1 cellular context compared by ENCODE assay signal in the genomic region with DNA sequence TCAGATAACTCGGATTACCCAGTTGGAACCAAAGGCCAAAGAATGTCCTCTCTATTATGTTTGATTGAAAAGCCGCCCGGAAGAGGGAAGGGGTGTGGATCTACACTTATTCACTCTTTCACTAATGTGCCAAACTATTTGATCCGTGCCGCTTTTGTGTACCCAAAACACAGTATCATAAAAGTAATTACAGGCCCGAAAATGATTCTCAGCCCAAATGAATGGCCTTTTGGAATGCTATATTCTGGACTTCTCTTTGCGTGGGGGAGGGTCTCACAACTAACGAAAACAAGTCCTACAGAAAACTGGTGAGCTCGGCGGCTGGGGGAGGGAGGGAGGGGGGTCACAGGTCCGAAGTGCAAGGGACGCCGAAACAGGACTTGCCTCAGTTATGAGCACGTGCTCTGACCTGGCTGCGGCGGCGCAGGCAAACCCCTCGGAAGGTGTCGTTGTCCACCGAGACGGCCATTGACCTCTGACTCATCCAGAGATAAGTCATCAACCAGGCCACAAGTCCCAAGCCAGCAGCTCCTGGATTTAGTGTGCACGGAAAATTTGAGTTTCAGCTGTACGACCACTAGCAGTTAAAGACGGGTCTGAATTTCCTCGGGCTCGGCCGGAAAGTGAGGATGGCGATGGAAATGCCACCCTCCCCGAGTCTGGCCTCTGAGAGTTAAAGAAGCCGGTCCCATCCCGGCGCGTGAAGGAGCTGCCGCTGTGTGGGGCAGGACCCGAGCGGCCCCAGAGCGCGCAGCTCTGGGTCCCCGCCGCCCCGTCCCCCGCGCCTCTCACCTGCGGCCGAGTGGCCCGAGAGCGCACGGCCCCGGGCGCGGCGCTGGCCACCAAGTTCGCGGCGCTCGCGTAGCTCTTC.
A peak's percentile ranks its signal among the peaks of the same experiment; 100 is the strongest.
TF ChIP-seq lines count a peak whose summit lies in the region.

No MANE protein-coding gene starts in this region.

TF ChIP-seq in HepG2, 621 proteins besides CTCF, POLR2A, EP300 and RAD21 (continued from another document and continues in another):
- TF ChIP-seq ZBTB33 (CRISPR knock-in tag; IDR thresholded peaks at IDR 0.05) (peak; percentile 60), KDM3A (CRISPR knock-in tag; IDR thresholded peaks at IDR 0.05; ENCODE audit: low read depth) (peak; percentile 80; the same call in 1 of the 2 replicates), GABPA (IDR thresholded peaks at IDR 0.05; ENCODE audit: low read depth, low read length) (no peak), GABPA (CRISPR knock-in tag; IDR thresholded peaks at IDR 0.05; ENCODE audit: low read depth) (peak; percentile 11), ZC3H13 (CRISPR knock-in tag; IDR thresholded peaks at IDR 0.05) (no peak), ZHX1 (CRISPR knock-in tag; IDR thresholded peaks at IDR 0.05; ENCODE audit: low read depth) (peak; percentile 66), CEBPB (IDR thresholded peaks at IDR 0.05; ENCODE audit: borderline replicate concordance, low read depth, low read length) (peak; percentile 15; the same call in 1 of the 2 replicates), CENPBD1 (CRISPR knock-in tag; IDR thresholded peaks at IDR 0.05; ENCODE audit: borderline replicate concordance, low read depth) (0 out of 2 replicates have a peak, but pooled peaks have one; percentile 39), LCORL (IDR thresholded peaks at IDR 0.05) (no peak), LCORL (CRISPR knock-in tag; IDR thresholded peaks at IDR 0.05) (peak; percentile 81), ZBTB7A (CRISPR knock-in tag; IDR thresholded peaks at IDR 0.05) (0 out of 2 replicates have a peak, but pooled peaks have one; percentile 10), ZNF605 (CRISPR knock-in tag; IDR thresholded peaks at IDR 0.05) (no peak), NFKBIZ (CRISPR knock-in tag; IDR thresholded peaks at IDR 0.05) (peak; percentile 78), SCMH1 (CRISPR knock-in tag; IDR thresholded peaks at IDR 0.05; ENCODE audit: borderline replicate concordance) (no peak), GMEB1 (CRISPR knock-in tag; IDR thresholded peaks at IDR 0.05; ENCODE audit: borderline replicate concordance) (no peak; the same call in 1 of the 2 replicates), GTF2F1 (IDR thresholded peaks at IDR 0.05; ENCODE audit: low read length) (0 out of 2 replicates have a peak, but pooled peaks have one; percentile 18), ESRRA (CRISPR knock-in tag; IDR thresholded peaks at IDR 0.05; ENCODE audit: low read depth) (peak; percentile 72), SOX13 (IDR thresholded peaks at IDR 0.05) (peak; percentile 57; the same call in 1 of the 2 replicates), SOX13 (CRISPR knock-in tag; conservative IDR thresholded peaks at IDR 0.05 in 1 of 2, IDR thresholded peaks at IDR 0.05 in 1 of 2) (peak in 1 of 2 experiments; percentile 77; a peak in 2 of 4 replicates), ZNF460 (CRISPR knock-in tag; IDR thresholded peaks at IDR 0.05; ENCODE audit: borderline replicate concordance) (no peak), FOXJ3 (CRISPR knock-in tag; IDR thresholded peaks at IDR 0.05; ENCODE audit: borderline replicate concordance) (peak; percentile 68; the same call in 1 of the 2 replicates), ZNF768 (CRISPR knock-in tag; IDR thresholded peaks at IDR 0.05) (no peak), ZGPAT (CRISPR knock-in tag; IDR thresholded peaks at IDR 0.05) (peak; percentile 66), ZFY (CRISPR knock-in tag; IDR thresholded peaks at IDR 0.05) (peak; percentile 67), ZSCAN21 (CRISPR knock-in tag; IDR thresholded peaks at IDR 0.05; ENCODE audit: borderline replicate concordance) (peak; percentile 83; the same call in 1 of the 2 replicates), POGK (CRISPR knock-in tag; conservative IDR thresholded peaks at IDR 0.05) (peak; percentile 81), POLR2G (IDR thresholded peaks at IDR 0.05; ENCODE audit: low read depth, low read length) (peak; percentile 66), HNRNPK (IDR thresholded peaks at IDR 0.05; ENCODE audit: low read depth, low read length, poor library complexity, severe bottlenecking) (no peak), HIVEP1 (CRISPR knock-in tag; IDR thresholded peaks at IDR 0.05) (peak; percentile 47; the same call in 1 of the 2 replicates)
- TF ChIP-seq, protein P1, sequence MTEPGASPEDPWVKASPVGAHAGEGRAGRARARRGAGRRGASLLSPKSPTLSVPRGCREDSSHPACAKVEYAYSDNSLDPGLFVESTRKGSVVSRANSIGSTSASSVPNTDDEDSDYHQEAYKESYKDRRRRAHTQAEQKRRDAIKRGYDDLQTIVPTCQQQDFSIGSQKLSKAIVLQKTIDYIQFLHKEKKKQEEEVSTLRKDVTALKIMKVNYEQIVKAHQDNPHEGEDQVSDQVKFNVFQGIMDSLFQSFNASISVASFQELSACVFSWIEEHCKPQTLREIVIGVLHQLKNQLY (CRISPR knock-in tag; IDR thresholded peaks at IDR 0.05), result peak; percentile 83
- TF ChIP-seq, protein P2, sequence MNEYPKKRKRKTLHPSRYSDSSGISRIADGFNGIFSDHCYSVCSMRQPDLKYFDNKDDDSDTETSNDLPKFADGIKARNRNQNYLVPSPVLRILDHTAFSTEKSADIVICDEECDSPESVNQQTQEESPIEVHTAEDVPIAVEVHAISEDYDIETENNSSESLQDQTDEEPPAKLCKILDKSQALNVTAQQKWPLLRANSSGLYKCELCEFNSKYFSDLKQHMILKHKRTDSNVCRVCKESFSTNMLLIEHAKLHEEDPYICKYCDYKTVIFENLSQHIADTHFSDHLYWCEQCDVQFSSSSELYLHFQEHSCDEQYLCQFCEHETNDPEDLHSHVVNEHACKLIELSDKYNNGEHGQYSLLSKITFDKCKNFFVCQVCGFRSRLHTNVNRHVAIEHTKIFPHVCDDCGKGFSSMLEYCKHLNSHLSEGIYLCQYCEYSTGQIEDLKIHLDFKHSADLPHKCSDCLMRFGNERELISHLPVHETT (CRISPR knock-in tag; conservative IDR thresholded peaks at IDR 0.05), result peak; percentile 53; the same call in 1 of the 2 replicates
- TF ChIP-seq, protein P3, sequence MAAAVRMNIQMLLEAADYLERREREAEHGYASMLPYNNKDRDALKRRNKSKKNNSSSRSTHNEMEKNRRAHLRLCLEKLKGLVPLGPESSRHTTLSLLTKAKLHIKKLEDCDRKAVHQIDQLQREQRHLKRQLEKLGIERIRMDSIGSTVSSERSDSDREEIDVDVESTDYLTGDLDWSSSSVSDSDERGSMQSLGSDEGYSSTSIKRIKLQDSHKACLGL (CRISPR knock-in tag; IDR thresholded peaks at IDR 0.05), result no peak
- TF ChIP-seq, protein P4, sequence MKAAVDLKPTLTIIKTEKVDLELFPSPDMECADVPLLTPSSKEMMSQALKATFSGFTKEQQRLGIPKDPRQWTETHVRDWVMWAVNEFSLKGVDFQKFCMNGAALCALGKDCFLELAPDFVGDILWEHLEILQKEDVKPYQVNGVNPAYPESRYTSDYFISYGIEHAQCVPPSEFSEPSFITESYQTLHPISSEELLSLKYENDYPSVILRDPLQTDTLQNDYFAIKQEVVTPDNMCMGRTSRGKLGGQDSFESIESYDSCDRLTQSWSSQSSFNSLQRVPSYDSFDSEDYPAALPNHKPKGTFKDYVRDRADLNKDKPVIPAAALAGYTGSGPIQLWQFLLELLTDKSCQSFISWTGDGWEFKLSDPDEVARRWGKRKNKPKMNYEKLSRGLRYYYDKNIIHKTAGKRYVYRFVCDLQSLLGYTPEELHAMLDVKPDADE (CRISPR knock-in tag; IDR thresholded peaks at IDR 0.05), result 0 out of 2 replicates have a peak, but pooled peaks have one; percentile 60
- TF ChIP-seq, protein P5, sequence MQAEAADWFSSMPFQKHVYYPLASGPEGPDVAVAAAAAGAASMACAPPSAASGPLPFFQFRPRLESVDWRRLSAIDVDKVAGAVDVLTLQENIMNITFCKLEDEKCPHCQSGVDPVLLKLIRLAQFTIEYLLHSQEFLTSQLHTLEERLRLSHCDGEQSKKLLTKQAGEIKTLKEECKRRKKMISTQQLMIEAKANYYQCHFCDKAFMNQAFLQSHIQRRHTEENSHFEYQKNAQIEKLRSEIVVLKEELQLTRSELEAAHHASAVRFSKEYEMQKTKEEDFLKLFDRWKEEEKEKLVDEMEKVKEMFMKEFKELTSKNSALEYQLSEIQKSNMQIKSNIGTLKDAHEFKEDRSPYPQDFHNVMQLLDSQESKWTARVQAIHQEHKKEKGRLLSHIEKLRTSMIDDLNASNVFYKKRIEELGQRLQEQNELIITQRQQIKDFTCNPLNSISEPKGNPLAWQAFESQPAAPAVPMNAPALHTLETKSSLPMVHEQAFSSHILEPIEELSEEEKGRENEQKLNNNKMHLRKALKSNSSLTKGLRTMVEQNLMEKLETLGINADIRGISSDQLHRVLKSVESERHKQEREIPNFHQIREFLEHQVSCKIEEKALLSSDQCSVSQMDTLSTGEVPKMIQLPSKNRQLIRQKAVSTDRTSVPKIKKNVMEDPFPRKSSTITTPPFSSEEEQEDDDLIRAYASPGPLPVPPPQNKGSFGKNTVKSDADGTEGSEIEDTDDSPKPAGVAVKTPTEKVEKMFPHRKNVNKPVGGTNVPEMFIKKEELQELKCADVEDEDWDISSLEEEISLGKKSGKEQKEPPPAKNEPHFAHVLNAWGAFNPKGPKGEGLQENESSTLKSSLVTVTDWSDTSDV (CRISPR knock-in tag; IDR thresholded peaks at IDR 0.05), result 0 out of 2 replicates have a peak, but pooled peaks have one; percentile 47
